15 cellular contexts compared by ENCODE assay signal in the genomic region with DNA sequence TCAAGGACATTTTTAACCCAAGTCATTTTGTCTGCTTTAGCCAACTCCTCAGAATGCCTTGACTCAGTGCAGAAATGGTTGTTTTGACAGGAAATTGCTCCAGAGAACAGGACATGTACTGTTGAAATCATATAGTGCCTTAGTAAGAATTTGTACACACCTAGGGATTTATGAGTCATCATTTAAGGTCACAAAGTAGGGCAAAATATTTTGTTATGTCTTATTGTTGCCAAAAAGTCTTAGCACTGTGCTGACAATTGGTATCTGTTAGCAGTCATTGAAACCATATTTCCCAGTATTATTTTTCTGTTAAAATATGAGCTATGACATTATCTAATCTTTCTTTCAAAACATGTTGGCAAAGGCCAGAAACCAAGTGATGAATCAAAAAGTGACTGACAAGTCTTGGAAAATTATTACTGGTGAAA.
DNase-seq lines count a peak whose midpoint lies in the region; ATAC-seq, FAIRE-seq and TF ChIP-seq lines count a peak whose summit lies in the region.
"Had no signal": no experiment of that assay in that cellular context is flagged by ENCODE, and none has a peak within 500 bp of the region (broad histone marks: within the 10 kb centered on the region; RNA-seq: fewer than 3 reads in every experiment).

No MANE protein-coding gene starts in this region.

- H4K20me1 ChIP-seq in HepG2 (ENCODE audit: insufficient read depth, low read length) = no peaks in the 10 kb centered on the region; the same call in 1 of the 2 replicates

- intact Hi-C loops in HepG2 (cut with micrococcal nuclease; ENCODE audit: unreplicated experiment) = no loop called here

- H3K4me3 ChIP-seq in AG10803 (ENCODE audit: low read length) = no peak overlapping the region
- no peak overlapping the region for H3K4me3 ChIP-seq in HepG2 (replicated peaks in 1 of 3; ENCODE audit: insufficient read depth in 1 of 3, low read depth in 2 of 3, low read length in 3 of 3)
- H3K4me3 ChIP-seq: neural progenitor cell had no signal

- no peak for TF ChIP-seq POLR2A in HepG2 (IDR thresholded peaks at IDR 0.05; ENCODE audit: insufficient read depth in 1 of 2, low read depth in 2 of 2, low read length in 2 of 2)

- CTCF ChIA-PET in HepG2 (lab: Yijun Ruan, JAX; ENCODE audit: low intra/inter-chr PET ratio, low total read pairs) = no interaction called here

- no peak for TF ChIP-seq RAD21 in HepG2 (CRISPR knock-in tag; IDR thresholded peaks at IDR 0.05)

- no peak overlapping the region for H3K4me2 ChIP-seq in HepG2 (ENCODE audit: low read depth, low read length)
- H3K4me2 ChIP-seq: neural progenitor cell had no signal

- peaks cover 9% of the 10 kb centered on the region for H3K4me1 ChIP-seq in HepG2 (ENCODE audit: insufficient read depth, low read length)
- H3K4me1 ChIP-seq: neural progenitor cell had no signal

- no peaks in the 10 kb centered on the region for H3K79me2 ChIP-seq in HepG2 (ENCODE audit: insufficient read depth, low read length)

- peak; percentile 54 for DNase-seq in AG10803 (ENCODE audit: low read depth)
- DNase-seq in OCI-M1 (lab: John Stamatoyannopoulos, UW) = peak; percentile 31
- DNase-seq in dermis microvascular lymphatic vessel endothelial cell (ENCODE audit: low read depth in 2 of 2) = peak; percentile 69 to 94
- DNase-seq in HepG2 (ENCODE audit: low spot score) = no peak
- no peak for DNase-seq in Kasumi-1 (lab: John Stamatoyannopoulos, UW)
- no peak for DNase-seq in GM19239 (ENCODE audit: insufficient read length, low spot score)
- DNase-seq: activated CD4-positive, alpha-beta T cell treated with anti-CD3 and anti-CD28 coated beads, Interleukin-2, amount 50 U/mL, for 4 hours; activated effector memory CD4-positive, alpha-beta T cell treated with Interleukin-2 at 50 U/mL for 16 hours; cerebellar nuclear complex; NCI-H1930; stimulated activated CD4-positive, alpha-beta T cell treated with anti-CD3 and anti-CD28 coated beads, Interleukin-1b, Interleukin-23, amount 100 ng/mL, for 48 hours; T-helper 1 cell had no signal

- ATAC-seq in HepG2 = no peak
- ATAC-seq in HG02852 (IDR thresholded peaks at IDR 0.05; ENCODE audit: unreplicated experiment) = no peak
- no peak for ATAC-seq in HG03469 (IDR thresholded peaks at IDR 0.05; ENCODE audit: unreplicated experiment)

- H3K9ac ChIP-seq in HepG2 (ENCODE audit: insufficient read depth, low read depth, low read length) = no peak overlapping the region
- H3K9ac ChIP-seq: neural progenitor cell had no signal

- H3K27ac ChIP-seq in HepG2 (ENCODE audit: extremely low read length, insufficient read depth, low read length) = no peak overlapping the region
- H3K27ac ChIP-seq: neural progenitor cell had no signal

- no TSS peak for BruUV-seq in HepG2 (replicated peaks; lab: Mats Ljungman, UMichigan)

- FAIRE-seq in HepG2 (lab: Jason Lieb, UNC) (no peak), GM19239 (lab: Jason Lieb, UNC) (no peak)

- POLR2A ChIA-PET in HepG2 (lab: Yijun Ruan, JAX) = no interaction called here

- no peaks in the 10 kb centered on the region for H3K9me3 ChIP-seq in HepG2 (ENCODE audit: low read length)

- in situ Hi-C loops in HepG2 (cut with HindIII; ENCODE audit: extremely low pct_ligation_motif_present, low pct_unique_long_range_greater_than_20kb) = no loop called here

- H2AFZ ChIP-seq in HepG2 (ENCODE audit: low read length) = no peak overlapping the region
- H2AFZ ChIP-seq: neural progenitor cell had no signal

- TF ChIP-seq CTCF in AG10803 (conservative IDR thresholded peaks at IDR 0.05; ENCODE audit: low read length) = no peak
- no peak for TF ChIP-seq CTCF in HepG2 (CRISPR knock-in tag; IDR thresholded peaks at IDR 0.05)

- H3K36me3 ChIP-seq in HepG2 (replicated peaks in 1 of 2; ENCODE audit: control insufficient read depth in 1 of 2, insufficient read depth in 2 of 2, low read length in 2 of 2) = no peaks in the 10 kb centered on the region
- H3K36me3 ChIP-seq: neural progenitor cell had no signal

- no peak for TF ChIP-seq EP300 in HepG2 (IDR thresholded peaks at IDR 0.05; ENCODE audit: low read depth in 2 of 2, low read length in 2 of 2)
- no peak for TF ChIP-seq EP300 in HepG2 (CRISPR knock-in tag; IDR thresholded peaks at IDR 0.05; ENCODE audit: borderline replicate concordance)

- no peaks in the 10 kb centered on the region for H3K27me3 ChIP-seq in HepG2 (ENCODE audit: control insufficient read depth in 1 of 2, insufficient read depth in 2 of 2, low read length in 2 of 2)
- H3K27me3 ChIP-seq: neural progenitor cell had no signal

TF ChIP-seq in HepG2, 621 proteins besides CTCF, POLR2A, EP300 and RAD21:
- TF ChIP-seq CREB1 (IDR thresholded peaks at IDR 0.05) (0 out of 2 replicates have a peak, but pooled peaks have one; percentile 8), CREB1 (CRISPR knock-in tag; IDR thresholded peaks at IDR 0.05) (no peak), PITX1 (CRISPR knock-in tag; IDR thresholded peaks at IDR 0.05) (no peak), DNMT3B (CRISPR knock-in tag; conservative IDR thresholded peaks at IDR 0.05) (no peak), SRSF4 (IDR thresholded peaks at IDR 0.05; ENCODE audit: low read depth, low read length, poor library complexity, severe bottlenecking) (no peak)
- TF ChIP-seq, protein P1, sequence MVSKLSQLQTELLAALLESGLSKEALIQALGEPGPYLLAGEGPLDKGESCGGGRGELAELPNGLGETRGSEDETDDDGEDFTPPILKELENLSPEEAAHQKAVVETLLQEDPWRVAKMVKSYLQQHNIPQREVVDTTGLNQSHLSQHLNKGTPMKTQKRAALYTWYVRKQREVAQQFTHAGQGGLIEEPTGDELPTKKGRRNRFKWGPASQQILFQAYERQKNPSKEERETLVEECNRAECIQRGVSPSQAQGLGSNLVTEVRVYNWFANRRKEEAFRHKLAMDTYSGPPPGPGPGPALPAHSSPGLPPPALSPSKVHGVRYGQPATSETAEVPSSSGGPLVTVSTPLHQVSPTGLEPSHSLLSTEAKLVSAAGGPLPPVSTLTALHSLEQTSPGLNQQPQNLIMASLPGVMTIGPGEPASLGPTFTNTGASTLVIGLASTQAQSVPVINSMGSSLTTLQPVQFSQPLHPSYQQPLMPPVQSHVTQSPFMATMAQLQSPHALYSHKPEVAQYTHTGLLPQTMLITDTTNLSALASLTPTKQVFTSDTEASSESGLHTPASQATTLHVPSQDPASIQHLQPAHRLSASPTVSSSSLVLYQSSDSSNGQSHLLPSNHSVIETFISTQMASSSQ (IDR thresholded peaks at IDR 0.05; ENCODE audit: low read depth) = no peak
- TF ChIP-seq, protein P1 (CRISPR knock-in tag; IDR thresholded peaks at IDR 0.05; ENCODE audit: borderline replicate concordance) = no peak

Comparison
In these comparisons a context has a peak if more than half of its experiments do, and no peak if none do; other contexts are left out.
1. DNase-seq: peak in AG10803 (single experiment), OCI-M1 (single experiment) and dermis microvascular lymphatic vessel endothelial cell (2 of 2); none in HepG2 (single experiment), Kasumi-1 (0 of 2) and GM19239 (single experiment).